In the genomic region with DNA sequence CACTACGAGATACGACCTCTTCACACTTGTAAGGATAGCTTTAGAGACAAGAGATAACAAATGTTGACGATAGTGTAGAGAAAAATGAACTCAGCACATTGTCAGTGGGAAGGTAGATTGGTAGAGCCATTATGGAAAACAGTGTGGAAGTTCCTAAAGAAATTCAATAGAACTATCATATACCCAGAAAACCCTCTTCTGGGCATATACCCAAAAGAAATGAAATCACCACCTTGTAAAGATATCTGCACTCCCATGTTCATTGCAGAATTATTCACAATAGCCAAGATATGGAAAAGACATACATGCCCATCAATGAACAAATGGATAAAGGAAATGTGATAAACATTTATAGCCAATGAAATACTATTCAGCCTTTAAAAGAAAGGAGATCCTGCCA, we compare ENCODE assay signal across 33 cellular contexts.
A peak's percentile ranks its signal among the peaks of the same experiment; 100 is the strongest.
DNase-seq lines count a peak whose midpoint lies in the region; ATAC-seq, FAIRE-seq and TF ChIP-seq lines count a peak whose summit lies in the region.
"Had no signal": no experiment of that assay in that cellular context is flagged by ENCODE, and none has a peak within 500 bp of the region (broad histone marks: within the 10 kb centered on the region; RNA-seq: fewer than 3 reads in every experiment).

No MANE protein-coding gene starts in this region.

- intact Hi-C loops in PC-3 (cut with micrococcal nuclease) (no loop called here), left ventricle myocardium inferior (cut with micrococcal nuclease) (no loop called here)

- H3K9me2 ChIP-seq in PC-3 (replicated peaks; ENCODE audit: low read length), result no peaks in the 10 kb centered on the region

- no peaks in the 10 kb centered on the region for H4K20me1 ChIP-seq in PC-3 (ENCODE audit: low read length)
- H4K20me1 ChIP-seq in astrocyte (ENCODE audit: insufficient read depth, low read length), result no peaks in the 10 kb centered on the region
- H4K20me1 ChIP-seq: BLaER1; BLaER1 treated with 17β-estradiol and CSF1 and Interleukin-3, amounts not matched to agents 10 nM and 100 nM had no signal

- no peak overlapping the region for H3K27ac Mint-ChIP-seq in astrocyte (ENCODE audit: unreplicated experiment)
- H3K27ac Mint-ChIP-seq: B cell; CD14-positive monocyte; CD4-positive, alpha-beta memory T cell; CD4-positive, alpha-beta T cell; CD4-positive, CD25-positive, alpha-beta regulatory T cell; CD8-positive, alpha-beta memory T cell; CD8-positive, alpha-beta T cell had no signal

- H3K4me1 ChIP-seq in PC-3 (ENCODE audit: insufficient read depth, low read length) (no peaks in the 10 kb centered on the region), astrocyte (ENCODE audit: insufficient read depth, low read length) (no peaks in the 10 kb centered on the region), left ventricle myocardium inferior (no peaks in the 10 kb centered on the region)
- H3K4me1 ChIP-seq: A549; BLaER1; BLaER1 treated with 17β-estradiol and CSF1 and Interleukin-3, amounts not matched to agents 10 nM and 100 nM had no signal

- H2AFZ ChIP-seq in PC-3 (ENCODE audit: low read length) (no peak overlapping the region), astrocyte (ENCODE audit: low read depth, low read length) (no peak overlapping the region)

- POLR2A ChIA-PET in PC-3 (lab: Charles Lee; ENCODE audit: unreplicated experiment), result no interaction called here

- H3K36me3 ChIP-seq in PC-3 (ENCODE audit: low read depth, low read length), result no peaks in the 10 kb centered on the region
- no peaks in the 10 kb centered on the region for H3K36me3 ChIP-seq in astrocyte (ENCODE audit: insufficient read depth, low read length)
- H3K36me3 ChIP-seq in left ventricle myocardium inferior, result no peaks in the 10 kb centered on the region
- H3K36me3 ChIP-seq: BE2C; BLaER1; BLaER1 treated with 17β-estradiol and CSF1 and Interleukin-3, amounts not matched to agents 10 nM and 100 nM had no signal

- no peak overlapping the region for H3K4me3 Mint-ChIP-seq in astrocyte (ENCODE audit: unreplicated experiment)
- H3K4me3 Mint-ChIP-seq: B cell; CD14-positive monocyte; CD4-positive, alpha-beta memory T cell; CD4-positive, alpha-beta T cell; CD4-positive, CD25-positive, alpha-beta regulatory T cell; CD8-positive, alpha-beta memory T cell; CD8-positive, alpha-beta T cell had no signal

- H3K9ac ChIP-seq in PC-3 (ENCODE audit: low read length) (no peak overlapping the region), astrocyte (ENCODE audit: low read length) (no peak overlapping the region)
- H3K9ac ChIP-seq: BLaER1; BLaER1 treated with 17β-estradiol and CSF1 and Interleukin-3, amounts not matched to agents 10 nM and 100 nM had no signal

- H3K4me2 ChIP-seq in PC-3 (ENCODE audit: low read length) (no peak overlapping the region), astrocyte (ENCODE audit: low read length) (no peak overlapping the region)
- H3K4me2 ChIP-seq: A549; BLaER1; BLaER1 treated with 17β-estradiol and CSF1 and Interleukin-3, amounts not matched to agents 10 nM and 100 nM had no signal

- H3K4me1 Mint-ChIP-seq in astrocyte (ENCODE audit: low read depth, unreplicated experiment), result no peaks in the 10 kb centered on the region
- H3K4me1 Mint-ChIP-seq: B cell; CD14-positive monocyte; CD4-positive, alpha-beta memory T cell; CD4-positive, CD25-positive, alpha-beta regulatory T cell; CD8-positive, alpha-beta memory T cell had no signal

- DNase-seq in PC-3, result peak; percentile 57
- no peak for DNase-seq in astrocyte (ENCODE audit: low read depth)
- no peak for DNase-seq in left ventricle myocardium inferior
- DNase-seq: 8988T; ACHN; AML-193; BE2C; C1 segment of cervical spinal cord; Caco-2; Calu3; CD4-positive, alpha-beta memory T cell; CD4-positive, alpha-beta T cell; CD4-positive, CD25-positive, alpha-beta regulatory T cell; CD8-positive, alpha-beta memory T cell; CD8-positive, alpha-beta T cell; COR-L47; DMS 273 treated with DMSO at 0.1 percent for 48 hours; DMS153; DMS53; DMS79; DMS79 treated with DMSO at 0.1 percent for 48 hours; DND-41; EL had no signal

- H3K79me2 ChIP-seq in PC-3 (ENCODE audit: low read length) (no peaks in the 10 kb centered on the region), astrocyte (ENCODE audit: insufficient read depth, low read length) (no peaks in the 10 kb centered on the region)

- no TSS peak for BruUV-seq in PC-3 (replicated peaks; lab: Mats Ljungman, UMichigan)

- no peak overlapping the region for H3K27ac ChIP-seq in PC-3 (ENCODE audit: low read length)
- H3K27ac ChIP-seq in astrocyte (ENCODE audit: low read depth, low read length), result no peak overlapping the region
- no peak overlapping the region for H3K27ac ChIP-seq in left ventricle myocardium inferior (replicated peaks)
- H3K27ac ChIP-seq: 22Rv1; A549; BLaER1; BLaER1 treated with 17β-estradiol and CSF1 and Interleukin-3, amounts not matched to agents 10 nM and 100 nM; C4-2B had no signal

- ATAC-seq in PC-3, result peak; percentile 79
- ATAC-seq in HG02938 (IDR thresholded peaks at IDR 0.05; ENCODE audit: unreplicated experiment), result no peak
- ATAC-seq: A549; CD8-positive, alpha-beta T cell had no signal

- TF ChIP-seq CTCF in PC-3 (conservative IDR thresholded peaks at IDR 0.05; ENCODE audit: low read depth, low read length) (no peak), astrocyte (IDR thresholded peaks at IDR 0.05; ENCODE audit: insufficient read depth, low read depth, low read length) (no peak), left ventricle myocardium inferior (IDR thresholded peaks at IDR 0.05; ENCODE audit: borderline replicate concordance) (no peak)

- H3K4me3 ChIP-seq in PC-3 (ENCODE audit: low read length), result no peak overlapping the region
- no peak overlapping the region for H3K4me3 ChIP-seq in astrocyte (ENCODE audit: insufficient read depth, low read depth, low read length)
- no peak overlapping the region for H3K4me3 ChIP-seq in left ventricle myocardium inferior
- H3K4me3 ChIP-seq: A549; BLaER1; BLaER1 treated with 17β-estradiol and CSF1 and Interleukin-3, amounts not matched to agents 10 nM and 100 nM had no signal

- H3K9me3 ChIP-seq in PC-3 (ENCODE audit: low read length), result no peaks in the 10 kb centered on the region
- H3K9me3 ChIP-seq in astrocyte (ENCODE audit: insufficient read depth, low read depth, low read length), result no peaks in the 10 kb centered on the region
- no peaks in the 10 kb centered on the region for H3K9me3 ChIP-seq in left ventricle myocardium inferior (replicated peaks)
- H3K9me3 ChIP-seq: BE2C, BLaER1, Caco-2 had no signal

- H3F3A ChIP-seq in PC-3 (ENCODE audit: low read length, unreplicated experiment), result no peaks in the 10 kb centered on the region

- peaks cover 3% of the 10 kb centered on the region for H3K9me3 Mint-ChIP-seq in astrocyte (ENCODE audit: unreplicated experiment)

- peaks cover 23% of the 10 kb centered on the region for H3K27me3 Mint-ChIP-seq in astrocyte (ENCODE audit: low read depth, unreplicated experiment)
- H3K27me3 Mint-ChIP-seq: B cell; CD4-positive, alpha-beta memory T cell; CD4-positive, alpha-beta T cell; CD4-positive, CD25-positive, alpha-beta regulatory T cell had no signal

- FAIRE-seq in astrocyte (lab: Jason Lieb, UNC), result peak; percentile 9
- FAIRE-seq: A204.1, A549, D721Med had no signal

- H3K27me3 ChIP-seq in PC-3 (ENCODE audit: low read length), result no peaks in the 10 kb centered on the region
- no peaks in the 10 kb centered on the region for H3K27me3 ChIP-seq in astrocyte (ENCODE audit: insufficient read depth, low read length)
- H3K27me3 ChIP-seq in left ventricle myocardium inferior (ENCODE audit: low read depth), result peaks cover 16% of the 10 kb centered on the region
- H3K27me3 ChIP-seq: BE2C; BLaER1; BLaER1 treated with 17β-estradiol and CSF1 and Interleukin-3, amounts not matched to agents 10 nM and 100 nM had no signal

- no peaks in the 10 kb centered on the region for H3K36me3 Mint-ChIP-seq in astrocyte (ENCODE audit: low read depth, unreplicated experiment)
- H3K36me3 Mint-ChIP-seq: CD14-positive monocyte; CD4-positive, alpha-beta memory T cell; CD4-positive, CD25-positive, alpha-beta regulatory T cell; CD8-positive, alpha-beta memory T cell; CD8-positive, alpha-beta T cell had no signal

- CTCF ChIA-PET in PC-3 (lab: Charles Lee), result no interaction called here
